In the genomic region with DNA sequence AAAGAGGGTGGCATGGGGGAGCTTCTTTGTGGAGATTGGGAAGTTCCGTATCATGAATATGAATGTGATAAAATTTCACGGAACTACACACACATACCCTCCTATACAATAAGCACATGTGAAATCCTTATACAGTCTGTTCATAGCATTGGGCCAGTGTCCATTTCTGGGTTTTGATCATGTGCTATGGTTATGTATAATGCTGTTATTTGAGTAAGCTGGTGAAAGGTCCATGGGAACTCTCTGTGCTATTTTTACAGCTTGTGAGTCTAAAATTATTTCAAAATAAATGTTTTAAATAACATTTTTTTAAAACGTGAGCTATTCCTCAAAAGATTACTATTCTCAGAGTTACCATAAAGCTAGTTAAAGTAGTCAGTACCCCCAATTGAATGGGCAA, we compare ENCODE assay signal across 18 cellular contexts.
DNase-seq lines count a peak whose midpoint lies in the region; TF ChIP-seq lines count a peak whose summit lies in the region.
"Had no signal": no experiment of that assay in that cellular context is flagged by ENCODE, and none has a peak within 500 bp of the region (broad histone marks: within the 10 kb centered on the region; RNA-seq: fewer than 3 reads in every experiment).

No MANE protein-coding gene starts in this region.

- peaks cover 2% of the 10 kb centered on the region for H3K36me3 Mint-ChIP-seq in activated naive CD4-positive, alpha-beta T cell treated with anti-CD3 and anti-CD28 coated beads, Interleukin-2, amount 50 U/mL, for 24 hours
- H3K36me3 Mint-ChIP-seq: CD4-positive, CD25-positive, alpha-beta regulatory T cell had no signal

- H3K27me3 ChIP-seq in sigmoid colon: no peaks in the 10 kb centered on the region
- H3K27me3 ChIP-seq: BLaER1 had no signal

- DNase-seq in activated naive CD4-positive, alpha-beta T cell treated with anti-CD3 and anti-CD28 coated beads, Interleukin-2, amount 50 U/mL, for 16 hours: no peak
- DNase-seq in fibroblast of gingiva (ENCODE audit: low read depth): peak; percentile 33
- no peak for DNase-seq in sigmoid colon
- DNase-seq in activated effector memory CD4-positive, alpha-beta T cell treated with anti-CD3 and anti-CD28 coated beads, Interleukin-2, amount 50 U/mL, for 16 hours: no peak
- no peak for DNase-seq in dedifferentiated amniotic fluid mesenchymal stem cell (ENCODE audit: extremely low spot score)
- DNase-seq: Caco-2; CD4-positive, CD25-positive, alpha-beta regulatory T cell; DMS153; DND-41; GM23248; H7; HCEC 1CT had no signal

- H3K9me3 ChIP-seq in sigmoid colon: no peaks in the 10 kb centered on the region
- H3K9me3 ChIP-seq: BLaER1, Caco-2 had no signal

- WGBS in sigmoid colon, 2 donors: 89 to 90% methylated on average over 3 of the region's 3 CpGs

- H3K4me1 ChIP-seq in sigmoid colon: peaks cover 0 to 61% (median 46%) of the 10 kb centered on the region in 4 donors
- H3K4me1 ChIP-seq: BLaER1, Caco-2 had no signal

- H3K4me3 Mint-ChIP-seq in activated naive CD4-positive, alpha-beta T cell treated with anti-CD3 and anti-CD28 coated beads, Interleukin-2, amount 50 U/mL, for 24 hours: no peak overlapping the region
- H3K4me3 Mint-ChIP-seq: B cell; CD4-positive, CD25-positive, alpha-beta regulatory T cell; CD8-positive, alpha-beta T cell had no signal

- TF ChIP-seq POLR2A in sigmoid colon (IDR thresholded peaks at IDR 0.05): no peak

- H3K27me3 Mint-ChIP-seq in activated naive CD4-positive, alpha-beta T cell treated with anti-CD3 and anti-CD28 coated beads, Interleukin-2, amount 50 U/mL, for 24 hours: no peaks in the 10 kb centered on the region
- H3K27me3 Mint-ChIP-seq: B cell; CD4-positive, CD25-positive, alpha-beta regulatory T cell had no signal

- TF ChIP-seq EP300 in sigmoid colon (IDR thresholded peaks at IDR 0.05): no peak

- H3K27ac ChIP-seq in sigmoid colon: peak overlapping the region in 3 of 4 donors; percentile 59 to 75 (median 71)
- H3K27ac ChIP-seq: 22Rv1, BLaER1, C4-2B, GM23248 had no signal

- peak overlapping the region; percentile 30 for H3K27ac Mint-ChIP-seq in activated naive CD4-positive, alpha-beta T cell treated with anti-CD3 and anti-CD28 coated beads, Interleukin-2, amount 50 U/mL, for 24 hours
- H3K27ac Mint-ChIP-seq: B cell; CD8-positive, alpha-beta T cell had no signal

- H3K36me3 ChIP-seq in sigmoid colon: no peaks in the 10 kb centered on the region
- H3K36me3 ChIP-seq: BLaER1 had no signal

- no peaks in the 10 kb centered on the region for H3K9me3 Mint-ChIP-seq in activated naive CD4-positive, alpha-beta T cell treated with anti-CD3 and anti-CD28 coated beads, Interleukin-2, amount 50 U/mL, for 24 hours
- H3K9me3 Mint-ChIP-seq: CD8-positive, alpha-beta T cell had no signal

- intact Hi-C loops in sigmoid colon (cut with DNase I): loop anchor here (5.0 to 10.0 kb wide), 3 partner anchors 43 to 327 kb away; partner anchors contain the start of gene PRKCA

- TF ChIP-seq CTCF in sigmoid colon (IDR thresholded peaks at IDR 0.05): no peak

- H3K4me1 Mint-ChIP-seq in activated naive CD4-positive, alpha-beta T cell treated with anti-CD3 and anti-CD28 coated beads, Interleukin-2, amount 50 U/mL, for 24 hours: peaks cover 82% of the 10 kb centered on the region
- H3K4me1 Mint-ChIP-seq: B cell had no signal

- no peak overlapping the region for H3K4me3 ChIP-seq in sigmoid colon
- H3K4me3 ChIP-seq: BLaER1, GM23248 had no signal
